8 cellular contexts compared by ENCODE assay signal in the genomic region with DNA sequence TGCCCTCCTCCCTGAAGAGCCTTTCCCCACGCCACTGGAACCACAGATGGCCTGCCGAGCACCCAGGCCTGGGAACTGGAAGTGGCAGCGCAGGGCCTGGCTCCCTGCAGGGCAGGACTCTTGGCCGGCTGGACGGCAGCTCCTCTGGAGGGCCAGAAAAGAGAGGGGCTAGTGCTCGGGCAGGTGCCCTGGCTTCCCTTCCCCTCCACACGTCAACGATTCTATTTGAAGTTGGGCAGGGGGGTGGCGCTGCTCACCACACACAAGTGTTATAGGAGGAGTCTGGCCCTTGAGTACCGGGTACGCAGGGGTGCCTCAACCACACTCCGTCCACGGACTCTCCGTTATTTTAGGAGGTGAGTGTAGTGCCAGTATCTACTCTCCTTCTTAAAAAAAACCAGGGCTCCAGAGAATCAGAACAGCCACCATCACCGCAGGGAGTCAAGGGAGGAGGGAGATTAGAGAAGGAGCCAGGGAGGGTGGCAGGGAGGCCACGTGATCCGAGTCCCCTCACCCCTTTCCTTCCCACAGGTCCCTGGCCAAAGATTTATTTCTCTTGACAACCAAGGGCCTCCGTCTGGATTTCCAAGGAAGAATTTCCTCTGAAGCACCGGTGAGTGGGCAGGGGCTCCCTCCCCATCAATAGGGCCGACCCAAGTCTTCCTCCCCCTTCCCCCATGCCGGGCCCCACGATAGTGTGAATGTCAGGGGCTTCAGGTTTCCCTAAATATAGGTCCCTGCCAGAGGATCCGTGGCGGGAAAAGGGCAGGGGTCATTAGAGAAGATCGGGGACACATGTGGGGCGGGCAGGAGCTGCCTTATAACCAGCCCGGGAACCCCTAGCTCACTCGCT. TPM values are rescaled to one million over a fixed set of nuclear protein-coding genes. Genes with fewer than 3 reads are reported as not detected.
A peak's percentile ranks its signal among the peaks of the same experiment; 100 is the strongest.
DNase-seq lines count a peak whose midpoint lies in the region; ATAC-seq, FAIRE-seq and TF ChIP-seq lines count a peak whose summit lies in the region.

No MANE protein-coding gene starts in this region.

- POLR2A ChIA-PET in A673 (lab: Charles Lee; ENCODE audit: low non-redundant PET): no interaction called here

- H3K9me3 ChIP-seq in A673 (ENCODE audit: low read depth, low read length, poor library complexity, severe bottlenecking) (no peaks in the 10 kb centered on the region), MG63 (no peaks in the 10 kb centered on the region), ascending aorta (no peaks in the 10 kb centered on the region)

- peak; percentile 83 for DNase-seq in A673 (ENCODE audit: low spot score)
- DNase-seq in MG63: peak; percentile 83
- peak in 4 of 5 donors; percentile 48 to 77 (median 56) for DNase-seq in T-helper 1 cell
- DNase-seq in ascending aorta (ENCODE audit: low spot score in 2 of 2): peak; percentile 62 to 91
- DNase-seq in hypothalamus (lab: John Stamatoyannopoulos, UW): peak in 49 of 51 donors; percentile 23 to 86 (median 72)
- DNase-seq in sciatic nerve (ENCODE audit: low spot score): peak; percentile 87
- DNase-seq in HTR-8/SVneo (ENCODE audit: insufficient read length, low spot score): no peak

- FAIRE-seq in HTR-8/SVneo (lab: Jason Lieb, UNC): no peak

- H3K27ac ChIP-seq in A673 (ENCODE audit: low read depth, low read length, poor library complexity, severe bottlenecking) (peak overlapping the region; percentile 97), ascending aorta (peak overlapping the region; percentile 97 to 99)

- TF ChIP-seq POLR2A in GM18505 (IDR thresholded peaks at IDR 0.05; ENCODE audit: borderline replicate concordance, extremely low read depth, insufficient read depth, insufficient read length): peak; percentile 73

- TF ChIP-seq CTCF in A673 (conservative IDR thresholded peaks at IDR 0.05; ENCODE audit: low read depth, low read length) (peak; percentile 41), ascending aorta (IDR thresholded peaks at IDR 0.05) (peak; percentile 23 to 61 (median 29))

- H3K36me3 ChIP-seq in A673 (ENCODE audit: insufficient read depth, low read length, poor library complexity, severe bottlenecking) (peaks cover 36% of the 10 kb centered on the region), MG63 (peaks cover 55% of the 10 kb centered on the region), ascending aorta (peaks cover 19 to 21% of the 10 kb centered on the region in 2 donors)

- BruUV-seq in A673 (replicated peaks; lab: Mats Ljungman, UMichigan): no TSS peak

- intact Hi-C loops in A673 (cut with micrococcal nuclease; ENCODE audit: unreplicated experiment): loop anchor here (10.0 kb wide), 1 partner anchor 631 kb away; a partner anchor contains a TSS
- intact Hi-C loops in ascending aorta (cut with DNase I): loop anchor here (2.0 to 10.0 kb wide), 2 partner anchors 307 to 591 kb away; a partner anchor contains a TSS
- intact Hi-C loops in sciatic nerve (cut with DNase I): no loop called here

- H3K4me1 ChIP-seq in A673 (ENCODE audit: insufficient read depth, low read length, poor library complexity, severe bottlenecking) (peaks cover 41% of the 10 kb centered on the region), ascending aorta (peaks cover 22 to 39% of the 10 kb centered on the region in 2 donors)

- peak overlapping the region; percentile 85 for H3K4me3 ChIP-seq in A673 (ENCODE audit: low read depth, low read length, poor library complexity, severe bottlenecking)
- H3K4me3 ChIP-seq in MG63: peak overlapping the region; percentile 88
- peak overlapping the region; percentile 66 to 92 for H3K4me3 ChIP-seq in ascending aorta

- CTCF ChIA-PET in A673 (lab: Charles Lee): no interaction called here

- ATAC-seq in GM18505 (IDR thresholded peaks at IDR 0.05; ENCODE audit: unreplicated experiment): no peak
- ATAC-seq in sciatic nerve: peak; percentile 70

- H3K27me3 ChIP-seq in A673 (replicated peaks; ENCODE audit: insufficient read depth, low read depth, low read length, poor library complexity) (no peaks in the 10 kb centered on the region), MG63 (no peaks in the 10 kb centered on the region), ascending aorta (no peaks in the 10 kb centered on the region)

RNA-seq across cellular contexts. Expression of a gene that starts 1.4 kb away (rescaled TPM):
- 1,552 and 1,729 TPM in 2 replicates for total RNA-seq in A673 (2021)
- total RNA-seq in MG63 (2014; rRNA removed; shearing (Covaris generic); ENCODE audit: low replicate concordance): 911 and 1,101 TPM in 2 replicates
- 1,202 TPM for total RNA-seq in ascending aorta
- 600 TPM for total RNA-seq in sciatic nerve

RNA-seq across cellular contexts. Expression of a gene that starts 11.7 kb away (rescaled TPM):
- 122 and 127 TPM in 2 replicates for total RNA-seq in A673 (2021)
- total RNA-seq in MG63 (2014; rRNA removed; shearing (Covaris generic); ENCODE audit: low replicate concordance): 127 and 193 TPM in 2 replicates
- 50.7 TPM for total RNA-seq in ascending aorta
- total RNA-seq in sciatic nerve: 41.2 TPM

RNA-seq across cellular contexts. Expression of a gene that starts 27.6 kb away (rescaled TPM):
- 0.49 and 0.85 TPM in 2 replicates for total RNA-seq in A673 (2021)
- total RNA-seq in MG63 (2014; rRNA removed; shearing (Covaris generic); ENCODE audit: low replicate concordance): 0.30 TPM in 1 of 2 replicates, not detected in the other
- 0.75 TPM for total RNA-seq in ascending aorta
- 1.7 TPM for total RNA-seq in sciatic nerve

RNA-seq across cellular contexts. Expression of a gene that starts 31.9 kb away (rescaled TPM):
- 4.7 and 9.1 TPM in 2 replicates for total RNA-seq in A673 (2021)
- total RNA-seq in MG63 (2014; rRNA removed; shearing (Covaris generic); ENCODE audit: low replicate concordance): 1.5 and 13.1 TPM in 2 replicates
- 98.6 TPM for total RNA-seq in ascending aorta
- 96.4 TPM for total RNA-seq in sciatic nerve

RNA-seq across cellular contexts. Expression of a gene that starts 33.0 kb away (rescaled TPM):
- total RNA-seq in A673 (2021): 1.9 and 2.6 TPM in 2 replicates
- total RNA-seq in MG63 (2014; rRNA removed; shearing (Covaris generic); ENCODE audit: low replicate concordance): 0.20 TPM in 1 of 2 replicates, not detected in the other
- total RNA-seq in ascending aorta: not detected
- total RNA-seq in sciatic nerve: not detected
